11 cellular contexts compared by ENCODE assay signal in the genomic region with DNA sequence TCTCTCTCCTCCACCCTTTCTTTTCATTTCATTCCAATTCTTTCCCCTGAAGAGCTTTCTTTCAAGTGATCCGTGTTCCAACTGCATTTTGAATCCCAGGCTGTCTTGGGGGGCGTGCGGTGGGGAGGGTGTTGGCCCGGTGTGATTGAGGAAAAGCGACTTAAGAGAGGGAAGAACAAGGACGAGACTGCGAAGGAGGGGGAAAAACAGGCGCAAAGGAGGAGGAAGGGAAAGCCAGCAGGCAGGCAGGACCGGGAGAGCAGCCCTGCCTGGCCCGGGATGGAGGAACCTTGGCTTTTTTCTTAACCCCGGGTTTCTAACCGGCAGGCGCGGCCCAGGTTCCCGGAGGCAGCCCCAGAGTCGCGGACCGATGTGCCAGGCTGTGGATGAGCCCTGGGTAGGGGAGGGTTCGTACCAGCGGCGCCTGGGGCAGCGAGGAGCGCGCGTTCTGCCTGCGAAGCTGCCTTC. TPM values are rescaled to one million over a fixed set of nuclear protein-coding genes. Genes with fewer than 3 reads are reported as not detected.
DNase-seq lines count a peak whose midpoint lies in the region; ATAC-seq lines count a peak whose summit lies in the region.
"Had no signal": no experiment of that assay in that cellular context is flagged by ENCODE, and none has a peak within 500 bp of the region (broad histone marks: within the 10 kb centered on the region; RNA-seq: fewer than 3 reads in every experiment).

No MANE protein-coding gene starts in this region.

- H3K27ac Mint-ChIP-seq in activated T-cell treated with anti-CD3 and anti-CD28 coated beads, Interleukin-2, amount 50 U/mL, for 72 hours: no peak overlapping the region
- no peak overlapping the region for H3K27ac Mint-ChIP-seq in effector memory CD8-positive, alpha-beta T cell

- DNase-seq in activated T-cell treated with anti-CD3 and anti-CD28 coated beads, Interleukin-2, amount 50 U/mL, for 72 hours: no peak
- no peak for DNase-seq in activated T-cell treated with anti-CD3 and anti-CD28 coated beads, Interleukin-2, amount 50 U/mL, for 4 hours
- DNase-seq in H7 (peak; percentile 79), NCI-H2107 (lab: John Stamatoyannopoulos, UW) (no peak), medulla oblongata (ENCODE audit: extremely low spot score) (no peak)
- DNase-seq in effector memory CD8-positive, alpha-beta T cell: no peak
- DNase-seq in stimulated activated naive CD8-positive, alpha-beta T cell treated with anti-CD3 and anti-CD28 coated beads, Interleukin-15, Interleukin-2, amounts not matched to agents 100 U/mL and 50 U/mL, for 24 hours: peak; percentile 3
- DNase-seq: Kasumi-1, left cardiac atrium, ovary had no signal

- peaks cover 67% of the 10 kb centered on the region for H3K27me3 Mint-ChIP-seq in activated T-cell treated with anti-CD3 and anti-CD28 coated beads, Interleukin-2, amount 50 U/mL, for 72 hours (ENCODE audit: low read depth)
- H3K27me3 Mint-ChIP-seq in activated T-cell treated with anti-CD3 and anti-CD28 coated beads, Interleukin-2, amount 50 U/mL, for 4 hours (ENCODE audit: low read depth): peaks cover 78% of the 10 kb centered on the region
- H3K27me3 Mint-ChIP-seq in effector memory CD8-positive, alpha-beta T cell: peaks cover 71 to 89% of the 10 kb centered on the region in 2 donors

- peaks cover 0 to 1% of the 10 kb centered on the region in 2 donors for H3K36me3 Mint-ChIP-seq in activated T-cell treated with anti-CD3 and anti-CD28 coated beads, Interleukin-2, amount 50 U/mL, for 72 hours (ENCODE audit: insufficient read depth in 2 of 2)
- peaks cover 1% of the 10 kb centered on the region for H3K36me3 Mint-ChIP-seq in activated T-cell treated with anti-CD3 and anti-CD28 coated beads, Interleukin-2, amount 50 U/mL, for 4 hours (ENCODE audit: insufficient read depth)
- peaks cover 2% of the 10 kb centered on the region for H3K36me3 Mint-ChIP-seq in effector memory CD8-positive, alpha-beta T cell (ENCODE audit: insufficient read depth)

- peaks cover 0 to 1% of the 10 kb centered on the region in 2 donors for H3K9me3 Mint-ChIP-seq in activated T-cell treated with anti-CD3 and anti-CD28 coated beads, Interleukin-2, amount 50 U/mL, for 72 hours
- H3K9me3 Mint-ChIP-seq in activated T-cell treated with anti-CD3 and anti-CD28 coated beads, Interleukin-2, amount 50 U/mL, for 4 hours: no peaks in the 10 kb centered on the region
- peaks cover 0 to 11% of the 10 kb centered on the region in 2 donors for H3K9me3 Mint-ChIP-seq in effector memory CD8-positive, alpha-beta T cell

- no peak for ATAC-seq in activated T-cell treated with anti-CD3 and anti-CD28 coated beads, Interleukin-2, amount 50 U/mL, for 72 hours (replicated peaks in 1 of 2)
- ATAC-seq in activated T-cell treated with anti-CD3 and anti-CD28 coated beads, Interleukin-2, amount 50 U/mL, for 4 hours: no peak
- no peak for ATAC-seq in effector memory CD8-positive, alpha-beta T cell (replicated peaks)
- no peak for ATAC-seq in stimulated activated naive CD8-positive, alpha-beta T cell treated with anti-CD3 and anti-CD28 coated beads, Interleukin-15, Interleukin-2, amounts not matched to agents 100 U/mL and 50 U/mL, for 24 hours
- no peak for ATAC-seq in GM19351 (IDR thresholded peaks at IDR 0.05; ENCODE audit: unreplicated experiment)
- ATAC-seq: left cardiac atrium had no signal

- H3K4me1 Mint-ChIP-seq in activated T-cell treated with anti-CD3 and anti-CD28 coated beads, Interleukin-2, amount 50 U/mL, for 72 hours (ENCODE audit: low read depth): peaks cover 16% of the 10 kb centered on the region
- H3K4me1 Mint-ChIP-seq in activated T-cell treated with anti-CD3 and anti-CD28 coated beads, Interleukin-2, amount 50 U/mL, for 4 hours (ENCODE audit: low read depth): peaks cover 20% of the 10 kb centered on the region
- H3K4me1 Mint-ChIP-seq in effector memory CD8-positive, alpha-beta T cell (ENCODE audit: low read depth in 2 of 2): peaks cover 6 to 16% of the 10 kb centered on the region in 2 donors

- peak overlapping the region; percentile 47 for H3K4me3 ChIP-seq in H7 (ENCODE audit: insufficient read depth, low read depth, low read length)

- peaks cover 90% of the 10 kb centered on the region for H3K27me3 ChIP-seq in H7 (ENCODE audit: control insufficient read depth, insufficient read depth, low read length)
- H3K27me3 ChIP-seq: ovary had no signal

- peak overlapping the region; percentile 76 to 79 for H3K4me3 Mint-ChIP-seq in activated T-cell treated with anti-CD3 and anti-CD28 coated beads, Interleukin-2, amount 50 U/mL, for 72 hours
- H3K4me3 Mint-ChIP-seq in activated T-cell treated with anti-CD3 and anti-CD28 coated beads, Interleukin-2, amount 50 U/mL, for 4 hours: no peak overlapping the region
- H3K4me3 Mint-ChIP-seq in effector memory CD8-positive, alpha-beta T cell: peak overlapping the region; percentile 55 to 79

- H3K36me3 ChIP-seq in H7 (replicated peaks; ENCODE audit: control insufficient read depth, insufficient read depth, low read length): no peaks in the 10 kb centered on the region
- H3K36me3 ChIP-seq: ovary had no signal

RNA-seq across cellular contexts. Expression of gene ADCYAP1, which starts 1.3 kb away (rescaled TPM):
- not detected for total RNA-seq in activated T-cell treated with anti-CD3 and anti-CD28 coated beads, Interleukin-2, amount 50 U/mL, for 72 hours
- total RNA-seq in activated T-cell treated with anti-CD3 and anti-CD28 coated beads, Interleukin-2, amount 50 U/mL, for 4 hours: not detected
- total RNA-seq in H7 (2014; rRNA removed; shearing (Covaris generic)): not detected in 2 replicates

Comparison
In these comparisons a context has a peak if more than half of its experiments do, and no peak if none do; other contexts are left out.
1. DNase-seq: peak in H7 (single experiment) and stimulated activated naive CD8-positive, alpha-beta T cell treated with anti-CD3 and anti-CD28 coated beads, Interleukin-15, Interleukin-2, amounts not matched to agents 100 U/mL and 50 U/mL, for 24 hours (single experiment); none in activated T-cell treated with anti-CD3 and anti-CD28 coated beads, Interleukin-2, amount 50 U/mL, for 72 hours (0 of 2), activated T-cell treated with anti-CD3 and anti-CD28 coated beads, Interleukin-2, amount 50 U/mL, for 4 hours (single experiment), effector memory CD8-positive, alpha-beta T cell (0 of 3), NCI-H2107 (single experiment) and medulla oblongata (single experiment).